ENCODE assay signal across 8 cellular contexts in the genomic region with DNA sequence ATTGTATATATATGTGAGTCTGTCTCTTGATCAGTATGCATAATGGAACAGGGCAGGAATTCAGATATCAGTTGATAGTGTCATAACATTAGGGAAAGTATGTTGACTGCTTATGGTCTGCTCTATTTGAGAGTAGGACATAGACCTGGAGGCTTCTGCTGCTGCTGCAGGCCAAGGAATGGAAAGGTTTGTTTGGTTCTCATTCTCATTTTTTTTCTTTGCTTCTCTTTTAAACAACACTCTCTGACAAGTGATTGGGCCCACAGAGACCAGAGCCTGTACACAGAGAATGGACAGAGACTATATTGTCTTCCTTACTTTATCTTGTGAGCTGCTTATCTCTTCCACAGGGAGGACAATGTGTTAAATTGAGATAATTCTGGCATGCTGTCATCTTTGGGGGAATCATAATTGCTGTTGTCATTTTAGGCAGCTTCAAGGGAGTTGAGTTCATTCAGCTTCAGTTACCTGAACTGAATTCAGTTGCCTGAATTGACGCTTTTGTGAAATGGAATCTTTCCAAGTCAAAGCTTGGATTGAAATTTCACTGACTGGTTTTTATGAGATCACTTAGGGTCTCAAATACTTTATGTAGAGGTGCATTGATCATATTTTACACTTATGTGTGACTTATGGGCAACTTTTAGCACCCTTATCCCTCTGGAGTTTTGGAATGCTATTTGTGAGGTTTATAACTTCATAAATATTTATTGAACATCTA. TPM values are rescaled to one million over a fixed set of nuclear protein-coding genes. Genes with fewer than 3 reads are reported as not detected.
DNase-seq lines count a peak whose midpoint lies in the region; ATAC-seq and TF ChIP-seq lines count a peak whose summit lies in the region.

No MANE protein-coding gene starts in this region.

- no peak overlapping the region for H2BK5ac ChIP-seq in mesendoderm (ENCODE audit: low read length)

- H3K27me3 ChIP-seq in left ventricle myocardium inferior (ENCODE audit: low read depth) (no peaks in the 10 kb centered on the region), mesendoderm (ENCODE audit: insufficient read depth, low read length, poor library complexity) (no peaks in the 10 kb centered on the region)

- peaks cover 14% of the 10 kb centered on the region for H3K79me1 ChIP-seq in mesendoderm (ENCODE audit: low read length)

- H3K4me1 ChIP-seq in left ventricle myocardium inferior (peaks cover 94% of the 10 kb centered on the region), mesendoderm (ENCODE audit: control insufficient read depth, low read depth, low read length) (peaks cover 4% of the 10 kb centered on the region)

- no peak for ATAC-seq in activated naive CD4-positive, alpha-beta T cell treated with anti-CD3 and anti-CD28 coated beads, Interleukin-2, amount 50 U/mL, for 72 hours

- H3K9ac ChIP-seq in mesendoderm (ENCODE audit: low read length) = no peak overlapping the region

- no peak overlapping the region for H3K4me3 ChIP-seq in left ventricle myocardium inferior
- H3K4me3 ChIP-seq in mesendoderm (ENCODE audit: low read length) = no peak overlapping the region

- no peak overlapping the region for H3K4ac ChIP-seq in mesendoderm (ENCODE audit: low read depth, low read length)

- peaks cover 19 to 77% of the 10 kb centered on the region in 2 donors for H3K36me3 Mint-ChIP-seq in activated naive CD4-positive, alpha-beta T cell treated with anti-CD3 and anti-CD28 coated beads, Interleukin-2, amount 50 U/mL, for 72 hours

- no peak overlapping the region for H2AK5ac ChIP-seq in mesendoderm (ENCODE audit: low read length)

- H3K9me3 ChIP-seq in left ventricle myocardium inferior (replicated peaks) = no peaks in the 10 kb centered on the region

- no peak overlapping the region for H4K5ac ChIP-seq in mesendoderm (ENCODE audit: low read length)

- peaks cover 28% of the 10 kb centered on the region for H3K36me3 ChIP-seq in left ventricle myocardium inferior
- H3K36me3 ChIP-seq in mesendoderm (ENCODE audit: control insufficient read depth, insufficient read depth, low read length) = peaks cover 6% of the 10 kb centered on the region

- peak overlapping the region; percentile 73 to 90 for H3K27ac Mint-ChIP-seq in activated naive CD4-positive, alpha-beta T cell treated with anti-CD3 and anti-CD28 coated beads, Interleukin-2, amount 50 U/mL, for 72 hours

- TF ChIP-seq CTCF in left ventricle myocardium inferior (IDR thresholded peaks at IDR 0.05; ENCODE audit: borderline replicate concordance) = no peak

- H3K9me3 Mint-ChIP-seq in activated naive CD4-positive, alpha-beta T cell treated with anti-CD3 and anti-CD28 coated beads, Interleukin-2, amount 50 U/mL, for 72 hours = no peaks in the 10 kb centered on the region

- intact Hi-C loops in left ventricle myocardium inferior (cut with micrococcal nuclease) = no loop called here
- intact Hi-C loops in cardiac septum (cut with DNase I) = loop anchor here (2.0 kb wide), 1 partner anchor 17 kb away; a partner anchor contains a TSS

- no peak overlapping the region for H3K23ac ChIP-seq in mesendoderm (ENCODE audit: low read length)

- DNase-seq in left ventricle myocardium inferior (no peak), cardiac septum (ENCODE audit: low spot score) (no peak), mesendoderm (peak; percentile 9), NCI-H1417 treated with DMSO at 0.1 percent for 48 hours (lab: John Stamatoyannopoulos, UW) (no peak), NCI-H2107 treated with DMSO at 0.1 percent for 48 hours (lab: John Stamatoyannopoulos, UW; ENCODE audit: unreplicated experiment) (no peak), amniotic stem cell (lab: John Stamatoyannopoulos, UW) (no peak)
- DNase-seq in activated naive CD4-positive, alpha-beta T cell treated with anti-CD3 and anti-CD28 coated beads, Interleukin-2, amount 50 U/mL, for 72 hours (ENCODE audit: low spot score in 2 of 2) = no peak
- no peak for DNase-seq in stimulated activated CD4-positive, alpha-beta T cell treated with anti-CD3 and anti-CD28 coated beads, Interleukin-4, amount 100 ng/mL, for 24 hours

- peaks cover 46% of the 10 kb centered on the region for H3K79me2 ChIP-seq in mesendoderm (ENCODE audit: control insufficient read depth, insufficient read depth, low read length)

- no peak overlapping the region for H4K8ac ChIP-seq in mesendoderm (ENCODE audit: low read depth, low read length)

- WGBS in mesendoderm (ENCODE audit: extremely low coverage, insufficient coverage, low lambda C conversion rate) = no CpG with 5 or more reads among the region's 1 CpG

- no peak overlapping the region for H2BK120ac ChIP-seq in mesendoderm (ENCODE audit: low read depth, low read length)

- no peak overlapping the region for H3K4me2 ChIP-seq in mesendoderm (ENCODE audit: low read length)

- H3K56ac ChIP-seq in mesendoderm (ENCODE audit: low read length) = no peak overlapping the region

- no peak overlapping the region for H2BK15ac ChIP-seq in mesendoderm (replicated peaks; ENCODE audit: low read depth)

- H3K18ac ChIP-seq in mesendoderm (ENCODE audit: low read length) = no peak overlapping the region

- peak overlapping the region; percentile 71 for H3K27ac ChIP-seq in left ventricle myocardium inferior (replicated peaks)
- H3K27ac ChIP-seq in mesendoderm (ENCODE audit: low read depth, low read length) = no peak overlapping the region

RNA-seq across cellular contexts. Expression of a gene that starts 16.9 kb away (rescaled TPM):
- 66.0 TPM for total RNA-seq in left ventricle myocardium inferior
- total RNA-seq in cardiac septum = 82.8 TPM
- total RNA-seq in activated naive CD4-positive, alpha-beta T cell treated with anti-CD3 and anti-CD28 coated beads, Interleukin-2, amount 50 U/mL, for 72 hours = 100 to 1,000 TPM; 578 to 634 TPM
- 257 TPM for polyA plus RNA-seq in mesendoderm (2013, experiment 1 of 2)
- polyA plus RNA-seq in mesendoderm (2013, experiment 2 of 2) = 262 TPM

RNA-seq across cellular contexts. Expression of a gene that starts 39.6 kb away (rescaled TPM):
- total RNA-seq in left ventricle myocardium inferior (37.7 TPM), cardiac septum (31.1 TPM)
- 10 to 100 TPM; 81.8 to 84.1 TPM for total RNA-seq in activated naive CD4-positive, alpha-beta T cell treated with anti-CD3 and anti-CD28 coated beads, Interleukin-2, amount 50 U/mL, for 72 hours
- 153 TPM for polyA plus RNA-seq in mesendoderm (2013, experiment 1 of 2)
- 151 TPM for polyA plus RNA-seq in mesendoderm (2013, experiment 2 of 2)
